Comparison of ENCODE assay signal across 9 cellular contexts in genomic region chr20:37276494-37277252, GRCh38. TPM values are rescaled to one million over a fixed set of nuclear protein-coding genes. Genes with fewer than 3 reads are reported as not detected.
A peak's percentile ranks its signal among the peaks of the same experiment; 100 is the strongest.
DNase-seq lines count a peak whose midpoint lies in the region; ATAC-seq and TF ChIP-seq lines count a peak whose summit lies in the region.
"Had no signal": no experiment of that assay in that cellular context is flagged by ENCODE, and none has a peak within 500 bp of the region (broad histone marks: within the 10 kb centered on the region; RNA-seq: fewer than 3 reads in every experiment).

No MANE protein-coding gene starts in this region.

- H3K27me3 ChIP-seq in BLaER1 treated with 17β-estradiol and CSF1 and Interleukin-3, amounts not matched to agents 10 nM and 100 nM = no peaks in the 10 kb centered on the region
- peaks cover 0 to 7% (median 0%) of the 10 kb centered on the region in 4 donors for H3K27me3 ChIP-seq in esophagus squamous epithelium

- no peaks in the 10 kb centered on the region for H3K9me3 Mint-ChIP-seq in stimulated activated effector memory CD8-positive, alpha-beta T cell treated with anti-CD3 and anti-CD28 coated beads, Interleukin-12 subunit alpha, Interleukin-12 subunit beta, amount 100 ng/mL, for 72 hours
- H3K9me3 Mint-ChIP-seq: immature natural killer cell had no signal

- intact Hi-C loops in left cardiac atrium (cut with DNase I) = no loop called here
- intact Hi-C loops in esophagus squamous epithelium (cut with DNase I) = no loop called here

- WGBS in esophagus squamous epithelium, 2 donors = 10 to 15% methylated on average over 15 of the region's 15 CpGs

- H3K4me1 Mint-ChIP-seq in stimulated activated effector memory CD8-positive, alpha-beta T cell treated with anti-CD3 and anti-CD28 coated beads, Interleukin-12 subunit alpha, Interleukin-12 subunit beta, amount 100 ng/mL, for 72 hours = peaks cover 7% of the 10 kb centered on the region

- H3K4me3 ChIP-seq in BLaER1 treated with 17β-estradiol and CSF1 and Interleukin-3, amounts not matched to agents 10 nM and 100 nM = 0 out of 20 replicates have a peak overlapping the region, but pooled peaks of 1 of the 10 experiments have one; percentile 9
- no peak overlapping the region for H3K4me3 ChIP-seq in LNCaP clone FGC (ENCODE audit: low read depth, low read length)
- no peak overlapping the region for H3K4me3 ChIP-seq in WI38 (ENCODE audit: low read depth, low read length)
- no peak overlapping the region for H3K4me3 ChIP-seq in esophagus squamous epithelium

- no peaks in the 10 kb centered on the region for H3K9me3 ChIP-seq in BLaER1 treated with 17β-estradiol and CSF1 and Interleukin-3, amounts not matched to agents 10 nM and 100 nM (replicated peaks in 1 of 11)
- H3K9me3 ChIP-seq in esophagus squamous epithelium = no peaks in the 10 kb centered on the region

- no peak for DNase-seq in LNCaP clone FGC (ENCODE audit: low read depth)
- DNase-seq in left cardiac atrium = peak; percentile 39
- DNase-seq in stimulated activated effector memory CD8-positive, alpha-beta T cell treated with anti-CD3 and anti-CD28 coated beads, Interleukin-12 subunit alpha, Interleukin-12 subunit beta, amount 100 ng/mL, for 72 hours (ENCODE audit: low spot score in 2 of 2) = no peak
- DNase-seq in esophagus squamous epithelium (lab: John Stamatoyannopoulos, UW) = no peak
- no peak for DNase-seq in A172 (ENCODE audit: low spot score)

- no peaks in the 10 kb centered on the region for H3K36me3 Mint-ChIP-seq in stimulated activated effector memory CD8-positive, alpha-beta T cell treated with anti-CD3 and anti-CD28 coated beads, Interleukin-12 subunit alpha, Interleukin-12 subunit beta, amount 100 ng/mL, for 72 hours
- H3K36me3 Mint-ChIP-seq: immature natural killer cell had no signal

- H3K27ac Mint-ChIP-seq in stimulated activated effector memory CD8-positive, alpha-beta T cell treated with anti-CD3 and anti-CD28 coated beads, Interleukin-12 subunit alpha, Interleukin-12 subunit beta, amount 100 ng/mL, for 72 hours = peak overlapping the region; percentile 66

- no peaks in the 10 kb centered on the region for H4K20me1 ChIP-seq in BLaER1 treated with 17β-estradiol and CSF1 and Interleukin-3, amounts not matched to agents 10 nM and 100 nM

- ATAC-seq in GM18858 (IDR thresholded peaks at IDR 0.05; ENCODE audit: unreplicated experiment) = peak; percentile 46
- peak; percentile 89 for ATAC-seq in left cardiac atrium
- peak; percentile 46 for ATAC-seq in stimulated activated effector memory CD8-positive, alpha-beta T cell treated with anti-CD3 and anti-CD28 coated beads, Interleukin-12 subunit alpha, Interleukin-12 subunit beta, amount 100 ng/mL, for 72 hours

- H3K4me3 Mint-ChIP-seq in stimulated activated effector memory CD8-positive, alpha-beta T cell treated with anti-CD3 and anti-CD28 coated beads, Interleukin-12 subunit alpha, Interleukin-12 subunit beta, amount 100 ng/mL, for 72 hours = no peak overlapping the region

- no peak for TF ChIP-seq POLR2A in esophagus squamous epithelium (IDR thresholded peaks at IDR 0.05)

- H3K9ac ChIP-seq in BLaER1 treated with 17β-estradiol and CSF1 and Interleukin-3, amounts not matched to agents 10 nM and 100 nM = peak overlapping the region in 10 of 11 experiments; percentile 2 to 89 (median 54); a peak in 16 of 22 replicates

- H3K4me2 ChIP-seq in BLaER1 treated with 17β-estradiol and CSF1 and Interleukin-3, amounts not matched to agents 10 nM and 100 nM = peak overlapping the region; percentile 49 to 91 (median 84)

- TF ChIP-seq CTCF in LNCaP clone FGC (IDR thresholded peaks at IDR 0.05; ENCODE audit: control insufficient read depth, extremely low read depth, insufficient read depth) (peak; percentile 30; the same call in 1 of the 2 replicates), WI38 (IDR thresholded peaks at IDR 0.05; ENCODE audit: low read depth, low read length) (0 out of 2 replicates have a peak, but pooled peaks have one; percentile 23), esophagus squamous epithelium (IDR thresholded peaks at IDR 0.05) (peak in 3 of 6 experiments; percentile 6 to 27 (median 21))

- H3K27ac ChIP-seq in BLaER1 treated with 17β-estradiol and CSF1 and Interleukin-3, amounts not matched to agents 10 nM and 100 nM = peak overlapping the region; percentile 31 to 99 (median 90); a peak in 19 of 22 replicates
- H3K27ac ChIP-seq in esophagus squamous epithelium = peak overlapping the region in 2 of 4 donors; percentile 48 to 61

- H3K36me3 ChIP-seq in BLaER1 treated with 17β-estradiol and CSF1 and Interleukin-3, amounts not matched to agents 10 nM and 100 nM = no peaks in the 10 kb centered on the region
- no peaks in the 10 kb centered on the region for H3K36me3 ChIP-seq in esophagus squamous epithelium

- H3K4me1 ChIP-seq in BLaER1 treated with 17β-estradiol and CSF1 and Interleukin-3, amounts not matched to agents 10 nM and 100 nM = peaks cover 32 to 71% (median 57%) of the 10 kb centered on the region in 10 experiments
- H3K4me1 ChIP-seq in esophagus squamous epithelium = peaks cover 0 to 22% (median 7%) of the 10 kb centered on the region in 3 donors

RNA-seq across cellular contexts. Expression of gene MANBAL, which starts 12.8 kb away (rescaled TPM):
- total RNA-seq in left cardiac atrium = 10 to 100 TPM; 24.0 TPM
- total RNA-seq in esophagus squamous epithelium = 10 to 100 TPM; 19.6 to 30.9 (median 27.3) TPM
- total RNA-seq in A172 (2014; rRNA removed; shearing (Covaris generic)) = 11.8 and 15.7 TPM in 2 replicates

RNA-seq across cellular contexts. Expression of gene GHRH, which starts 15.1 kb away (rescaled TPM):
- 10 to 100 TPM in 1 of 2 donors, 1 to 10 TPM in 1; 4.2 to 10.7 TPM for total RNA-seq in left cardiac atrium
- total RNA-seq in esophagus squamous epithelium = not detected
- total RNA-seq in A172 (2014; rRNA removed; shearing (Covaris generic)) = not detected in 2 replicates
